In genomic region chr7:130131964-130132875, GRCh38 we compare ENCODE assay signal across 1 cellular context.
TF ChIP-seq lines count a peak whose summit lies in the region.

No MANE protein-coding gene starts in this region.

TF ChIP-seq in GM23338, 12 proteins besides CTCF, POLR2A, EP300 and RAD21 (continued from another document):
- TF ChIP-seq ZNF462 (CRISPR knock-in tag; IDR thresholded peaks at IDR 0.05) (no peak), ETS1 (IDR thresholded peaks at IDR 0.05) (no peak), STAT1 (IDR thresholded peaks at IDR 0.05; ENCODE audit: unreplicated experiment) (no peak), EZH2phosphoT487 (IDR thresholded peaks at IDR 0.05; ENCODE audit: unreplicated experiment) (no peak), EZH2 (IDR thresholded peaks at IDR 0.05; ENCODE audit: low read depth, unreplicated experiment) (no peak)
